In genomic region chr3:52455283-52456168, GRCh38 we compare ENCODE assay signal across 8 cellular contexts. TPM values are rescaled to one million over a fixed set of nuclear protein-coding genes. Genes with fewer than 3 reads are reported as not detected.
DNase-seq lines count a peak whose midpoint lies in the region; ATAC-seq and TF ChIP-seq lines count a peak whose summit lies in the region.

Gene NISCH (plus strand): TSS chr3:52455604. CDS start chr3:52455642, 38 bp downstream.

- peak within 1 kb of the TSS; percentile 79 for H2AK5ac ChIP-seq in neuronal stem cell (ENCODE audit: low read depth, low read length)

- DNase-seq in DMS53 treated with DMSO at 0.1 percent for 48 hours (lab: John Stamatoyannopoulos, UW; ENCODE audit: unreplicated experiment) (peak; percentile 23), SJCRH30 (peak; percentile 81 to 87), activated gamma-delta T cell treated with Interleukin-2 at 50 U/mL for 16 hours (peak; percentile 97), foreskin melanocyte (peak; percentile 42), neuronal stem cell (ENCODE audit: low spot score) (peak; percentile 79)

- peak within 1 kb of the TSS; percentile 40 for H3K14ac ChIP-seq in neuronal stem cell (ENCODE audit: low read length)

- peak; percentile 70 for ATAC-seq in GM21515 (IDR thresholded peaks at IDR 0.05; ENCODE audit: unreplicated experiment)

- H3K79me1 ChIP-seq in neuronal stem cell (ENCODE audit: low read depth, low read length), result peaks cover 12% of the 10 kb centered on the region

- peak within 1 kb of the TSS; percentile 96 for H3K9ac ChIP-seq in neuronal stem cell (ENCODE audit: low read depth, low read length, poor library complexity)

- peaks cover 40% of the 10 kb centered on the region for H3K4me1 ChIP-seq in SJCRH30
- peaks cover 37 to 39% of the 10 kb centered on the region in 2 donors for H3K4me1 ChIP-seq in neuronal stem cell (ENCODE audit: control insufficient read depth in 2 of 2, insufficient read depth in 1 of 2, low read depth in 1 of 2, low read length in 2 of 2)

- H2BK120ac ChIP-seq in neuronal stem cell (ENCODE audit: low read depth, low read length), result no peak within 1 kb of the TSS

- H3K4me2 ChIP-seq in neuronal stem cell (ENCODE audit: insufficient read depth, low read length, poor library complexity, severe bottlenecking), result peak within 1 kb of the TSS; percentile 72

- peak within 1 kb of the TSS; percentile 80 for H3K23ac ChIP-seq in neuronal stem cell (ENCODE audit: low read depth, low read length, poor library complexity)

- peak within 1 kb of the TSS; percentile 8 for H2BK12ac ChIP-seq in neuronal stem cell (ENCODE audit: low read length)

- no peak for TF ChIP-seq CTCF in subcutaneous adipose tissue (IDR thresholded peaks at IDR 0.05; ENCODE audit: low read depth)

- no peak for TF ChIP-seq RAD21 in Ishikawa (IDR thresholded peaks at IDR 0.05; ENCODE audit: low read depth)

- H3K9me3 ChIP-seq in SJCRH30 (replicated peaks) (no peaks in the 10 kb centered on the region), neuronal stem cell (replicated peaks in 1 of 2; ENCODE audit: control insufficient read depth in 2 of 2, insufficient read depth in 1 of 2, low read depth in 1 of 2, low read length in 2 of 2) (no peaks in the 10 kb centered on the region)

- H4K8ac ChIP-seq in neuronal stem cell (ENCODE audit: low read depth, low read length), result peak within 1 kb of the TSS; percentile 33

- no peak within 1 kb of the TSS for H3K4ac ChIP-seq in neuronal stem cell (ENCODE audit: low read length)

- peaks cover 26% of the 10 kb centered on the region for H3K36me3 ChIP-seq in SJCRH30
- H3K36me3 ChIP-seq in neuronal stem cell (replicated peaks in 1 of 2; ENCODE audit: control insufficient read depth in 2 of 2, insufficient read depth in 2 of 2, low read length in 2 of 2), result peaks cover 17 to 37% of the 10 kb centered on the region in 2 donors

- H2AFZ ChIP-seq in neuronal stem cell (ENCODE audit: low read length), result peak within 1 kb of the TSS; percentile 98

- no peak for TF ChIP-seq EP300 in Ishikawa (IDR thresholded peaks at IDR 0.05; ENCODE audit: borderline replicate concordance)

- peak within 1 kb of the TSS; percentile 14 for H2BK5ac ChIP-seq in neuronal stem cell (ENCODE audit: low read length)

- peak within 1 kb of the TSS; percentile 100 for H3K4me3 ChIP-seq in SJCRH30
- H3K4me3 ChIP-seq in neuronal stem cell (ENCODE audit: low read length in 2 of 2), result peak within 1 kb of the TSS; percentile 82 to 95

- H4K91ac ChIP-seq in neuronal stem cell (ENCODE audit: low read depth, low read length, poor library complexity), result no peak within 1 kb of the TSS

- peak within 1 kb of the TSS; percentile 98 for H3K18ac ChIP-seq in neuronal stem cell (ENCODE audit: low read length)

- peak within 1 kb of the TSS; percentile 84 for H2BK15ac ChIP-seq in neuronal stem cell (ENCODE audit: low read length)

- H3K27me3 ChIP-seq in SJCRH30, result no peaks in the 10 kb centered on the region
- H3K27me3 ChIP-seq in neuronal stem cell (ENCODE audit: control insufficient read depth in 3 of 3, insufficient read depth in 3 of 3, low read depth in 1 of 3, low read length in 3 of 3), result no peaks in the 10 kb centered on the region

- peak within 1 kb of the TSS; percentile 60; the same call in 1 of the 2 replicates for H3K27ac ChIP-seq in SJCRH30
- H3K27ac ChIP-seq in neuronal stem cell (replicated peaks; ENCODE audit: low read length), result peak within 1 kb of the TSS; percentile 60

- WGBS in neuronal stem cell (ENCODE audit: extremely low coverage in 2 of 2, insufficient read length in 2 of 2, insufficient replicate concordance in 1 of 2), 2 donors, result no CpG with 5 or more reads among the region's 86 CpGs

TF ChIP-seq in Ishikawa, 13 proteins besides CTCF, POLR2A, EP300 and RAD21:
- TF ChIP-seq FOXM1 (IDR thresholded peaks at IDR 0.05; ENCODE audit: borderline replicate concordance, low read depth), result no peak
- no peak for TF ChIP-seq TEAD4 (IDR thresholded peaks at IDR 0.05)
- TF ChIP-seq YY1 (IDR thresholded peaks at IDR 0.05; ENCODE audit: low read depth), result no peak; the same call in 1 of the 2 replicates
- TF ChIP-seq CREB1 (IDR thresholded peaks at IDR 0.05; ENCODE audit: low read depth), result no peak
- peak; percentile 71; the same call in 1 of the 2 replicates for TF ChIP-seq EGR1 (IDR thresholded peaks at IDR 0.05)
- TF ChIP-seq CEBPB (IDR thresholded peaks at IDR 0.05), result peak; percentile 98
- TF ChIP-seq REST (IDR thresholded peaks at IDR 0.05; ENCODE audit: low read depth), result no peak
- peak; percentile 88 for TF ChIP-seq USF1 (IDR thresholded peaks at IDR 0.05)
- peak; percentile 86 for TF ChIP-seq TAF1 (IDR thresholded peaks at IDR 0.05; ENCODE audit: low read depth)
- TF ChIP-seq MAX (IDR thresholded peaks at IDR 0.05), result no peak; the same call in 1 of the 2 replicates
- TF ChIP-seq ZBTB7A (IDR thresholded peaks at IDR 0.05; ENCODE audit: low read depth), result peak; percentile 84
- TF ChIP-seq NFIC (IDR thresholded peaks at IDR 0.05), result no peak
- no peak for TF ChIP-seq TCF12 (IDR thresholded peaks at IDR 0.05; ENCODE audit: low read depth)

RNA-seq across cellular contexts. Expression of gene NISCH, which starts in this region (rescaled TPM):
- total RNA-seq in SJCRH30 (2014; rRNA removed; shearing (Covaris generic)), result 32.8 and 43.5 TPM in 2 replicates
- polyA plus RNA-seq in neuronal stem cell (2013, experiment 1 of 2), result 58.8 TPM
- polyA plus RNA-seq in neuronal stem cell (2013, experiment 2 of 2), result 58.4 TPM
- 100 to 1,000 TPM in 1 of 4 donors, 10 to 100 TPM in 3; 52.7 to 105 (median 71.5) TPM for total RNA-seq in subcutaneous adipose tissue

Comparison
In these comparisons a context has a peak if more than half of its experiments do, and no peak if none do; other contexts are left out.
1. Peak in every context shown above with its lines: DNase-seq, ATAC-seq, H3K4me3 ChIP-seq and H3K27ac ChIP-seq.
2. DNase-seq: peak in every context shown above with its lines; median percentile 97 in activated gamma-delta T cell treated with Interleukin-2 at 50 U/mL for 16 hours; 84 in SJCRH30; 79 in neuronal stem cell; 42 in foreskin melanocyte; 23 in DMS53 treated with DMSO at 0.1 percent for 48 hours.